ENCODE assay signal across 8 cellular contexts in the genomic region with DNA sequence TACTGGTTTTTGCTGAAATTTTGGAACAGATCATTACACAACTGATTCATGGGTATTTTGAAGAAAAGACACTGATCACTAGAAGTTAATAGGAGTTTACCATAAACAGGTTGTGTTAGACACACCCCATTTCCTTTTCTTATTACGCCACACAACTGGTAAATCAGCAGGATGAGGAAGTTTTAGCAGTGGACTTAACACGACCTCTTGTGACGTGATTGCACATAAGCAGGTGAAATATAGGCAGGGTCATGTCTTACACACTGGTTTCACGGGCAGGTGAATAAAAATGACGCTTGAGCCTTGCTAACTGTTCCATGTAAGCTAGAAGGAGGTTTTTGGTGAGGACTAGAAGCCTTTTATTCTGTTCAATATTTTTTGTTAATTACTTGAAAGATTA. TPM values are rescaled to one million over a fixed set of nuclear protein-coding genes. Genes with fewer than 3 reads are reported as not detected.
DNase-seq lines count a peak whose midpoint lies in the region; ATAC-seq and TF ChIP-seq lines count a peak whose summit lies in the region.

No MANE protein-coding gene starts in this region.

- peaks cover 0 to 2% (median 0%) of the 10 kb centered on the region in 5 donors for H3K27me3 Mint-ChIP-seq in naive thymus-derived CD8-positive, alpha-beta T cell

- H3K4me3 ChIP-seq in mammary epithelial cell (replicated peaks in 1 of 3; ENCODE audit: insufficient read depth in 1 of 3, low read depth in 2 of 3, low read length in 3 of 3): no peak overlapping the region

- no peak overlapping the region for H2AFZ ChIP-seq in mammary epithelial cell (ENCODE audit: low read depth, low read length)

- peak; percentile 79 to 81 for ATAC-seq in naive thymus-derived CD8-positive, alpha-beta T cell
- ATAC-seq in HG03025 (IDR thresholded peaks at IDR 0.05; ENCODE audit: low FRiP score, unreplicated experiment): no peak
- no peak for ATAC-seq in GM19035 (IDR thresholded peaks at IDR 0.05; ENCODE audit: unreplicated experiment)

- no peaks in the 10 kb centered on the region for H3K36me3 Mint-ChIP-seq in naive thymus-derived CD8-positive, alpha-beta T cell

- H3K9ac ChIP-seq in mammary epithelial cell (ENCODE audit: insufficient read depth, low read length): no peak overlapping the region

- in situ Hi-C loops in mammary epithelial cell (cut with MboI; ENCODE audit: low sequenced_read_pairs in 2 of 2): loop anchor here (5.0 to 10.0 kb wide), 2 partner anchors 1400 to 1407 kb away; a partner anchor contains a TSS

- H3K4me1 ChIP-seq in mammary epithelial cell (ENCODE audit: insufficient read depth, low read length): no peaks in the 10 kb centered on the region

- H3K4me1 Mint-ChIP-seq in naive thymus-derived CD8-positive, alpha-beta T cell: peaks cover 6 to 24% (median 11%) of the 10 kb centered on the region in 4 donors

- POLR2A ChIA-PET in naive thymus-derived CD8-positive, alpha-beta T cell (lab: Charles Lee): interaction anchor here (0.9 to 1.8 kb wide), 4 partner anchors 13 to 1406 kb away, joined by 3 to 6 read pairs (median 4); a partner anchor contains a TSS

- intact Hi-C loops in mammary epithelial cell (cut with micrococcal nuclease): loop anchor here (5.0 to 10.0 kb wide), 2 partner anchors 803 to 1830 kb away; no protein-coding TSS in a partner anchor

- H3K4me3 Mint-ChIP-seq in naive thymus-derived CD8-positive, alpha-beta T cell: no peak overlapping the region

- BruUV-seq in mammary epithelial cell (replicated peaks; lab: Mats Ljungman, UMichigan): no TSS peak

- peaks cover 2% of the 10 kb centered on the region for H3K27me3 ChIP-seq in mammary epithelial cell (ENCODE audit: insufficient read depth, low read length)

- no peak overlapping the region for H3K4me2 ChIP-seq in mammary epithelial cell (ENCODE audit: insufficient read depth, low read depth, low read length)

- peak in 1 of 2 donors; percentile 32 for TF ChIP-seq CTCF in mammary epithelial cell (conservative IDR thresholded peaks at IDR 0.05 in 1 of 2, IDR thresholded peaks at IDR 0.05 in 1 of 2; ENCODE audit: extremely low read depth in 1 of 2, insufficient read depth in 1 of 2, low read depth in 1 of 2, low read length in 2 of 2)

- 19% methylated on average over 5 of the region's 5 CpGs for WGBS in mammary epithelial cell (ENCODE audit: low coverage, missing lambda C conversion rate)

- dilution Hi-C loops in mammary epithelial cell (cut with HindIII; ENCODE audit: low sequenced_read_pairs): loop anchor here (25.0 kb wide), 1 partner anchor 1407 kb away; a partner anchor contains a TSS

- H3K27ac Mint-ChIP-seq in naive thymus-derived CD8-positive, alpha-beta T cell: peak overlapping the region in 7 of 10 donors; percentile 28 to 86 (median 47)

- no peaks in the 10 kb centered on the region for H3K36me3 ChIP-seq in mammary epithelial cell (ENCODE audit: insufficient read depth, low read length)

- H3K9me3 Mint-ChIP-seq in naive thymus-derived CD8-positive, alpha-beta T cell: no peaks in the 10 kb centered on the region

- CTCF ChIA-PET in mammary epithelial cell (lab: Charles Lee; ENCODE audit: low non-redundant PET): no interaction called here

- no peak overlapping the region for H3K27ac ChIP-seq in mammary epithelial cell (ENCODE audit: insufficient read depth, low read depth, low read length)

- DNase-seq in EL: peak; percentile 26
- DNase-seq in NCI-H1436 treated with DMSO at 0.1 percent for 48 hours (lab: John Stamatoyannopoulos, UW): peak; percentile 89
- peak; percentile 46 for DNase-seq in mammary epithelial cell
- peak in 6 of 10 donors; percentile 5 to 64 (median 34) for DNase-seq in naive thymus-derived CD8-positive, alpha-beta T cell
- no peak for DNase-seq in GOT3 (lab: John Stamatoyannopoulos, UW)
- DNase-seq in RKO (ENCODE audit: low spot score): no peak

- no peaks in the 10 kb centered on the region for H3K9me3 ChIP-seq in mammary epithelial cell (replicated peaks; ENCODE audit: insufficient read depth, low read length)

- no peaks in the 10 kb centered on the region for H4K20me1 ChIP-seq in mammary epithelial cell (ENCODE audit: insufficient read depth, low read length)

- H3K79me2 ChIP-seq in mammary epithelial cell (ENCODE audit: insufficient read depth, low read length): no peaks in the 10 kb centered on the region

RNA-seq across cellular contexts. Expression of a gene that starts 27.1 kb away (rescaled TPM):
- 1 to 10 TPM in 1 of 2 donors, under 1 TPM in 1; 0.73 to 3.0 TPM for total RNA-seq in mammary epithelial cell
- polyA plus RNA-seq in mammary epithelial cell: 1.00 TPM
- polyA minus RNA-seq in mammary epithelial cell: not detected
- 1 to 10 TPM; 5.3 to 5.7 TPM for total RNA-seq in naive thymus-derived CD8-positive, alpha-beta T cell
- polyA plus RNA-seq in naive thymus-derived CD8-positive, alpha-beta T cell: 10 to 100 TPM in 1 of 3 donors, under 1 TPM in 2; 0.04 to 10.6 (median 0.47) TPM

Comparison
In these comparisons a context has a peak if more than half of its experiments do, and no peak if none do; other contexts are left out.
1. DNase-seq: peak in EL (single experiment), NCI-H1436 treated with DMSO at 0.1 percent for 48 hours (single experiment), mammary epithelial cell (single experiment) and naive thymus-derived CD8-positive, alpha-beta T cell (6 of 10); none in GOT3 (single experiment) and RKO (single experiment).
2. ATAC-seq: peak in naive thymus-derived CD8-positive, alpha-beta T cell (2 of 2); none in HG03025 (single experiment) and GM19035 (single experiment).